Comparison of ENCODE assay signal across 10 cellular contexts in the genomic region with DNA sequence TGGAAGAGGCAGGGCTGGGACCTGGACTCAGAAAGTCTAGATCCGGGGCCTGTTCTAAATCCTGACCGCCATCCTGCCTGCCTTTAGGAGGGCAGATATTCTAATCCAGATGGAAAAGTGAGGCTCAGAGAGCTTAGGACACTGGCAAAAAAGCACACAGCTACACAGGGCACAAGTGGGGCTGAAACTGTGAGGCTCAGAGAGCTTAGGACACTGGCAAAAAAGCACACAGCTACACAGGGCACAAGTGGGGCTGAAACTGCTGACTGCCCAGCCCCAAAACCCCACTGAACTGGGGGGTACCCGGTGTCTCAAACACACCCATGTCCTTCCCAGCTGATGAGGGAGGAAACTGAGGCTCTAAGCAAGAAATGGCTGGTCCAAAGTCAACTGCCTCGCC. TPM values are rescaled to one million over a fixed set of nuclear protein-coding genes. Genes with fewer than 3 reads are reported as not detected.
DNase-seq lines count a peak whose midpoint lies in the region; ATAC-seq and TF ChIP-seq lines count a peak whose summit lies in the region.
"Had no signal": no experiment of that assay in that cellular context is flagged by ENCODE, and none has a peak within 500 bp of the region (broad histone marks: within the 10 kb centered on the region; RNA-seq: fewer than 3 reads in every experiment).

No MANE protein-coding gene starts in this region.

- BruUV-seq in mammary epithelial cell (replicated peaks; lab: Mats Ljungman, UMichigan): no TSS peak

- no peaks in the 10 kb centered on the region for H4K20me1 ChIP-seq in mammary epithelial cell (ENCODE audit: insufficient read depth, low read length)

- CTCF ChIA-PET in mammary epithelial cell (lab: Charles Lee; ENCODE audit: low non-redundant PET) (no interaction called here), WTC11 (lab: Charles Lee) (interaction anchor here (1.3 kb wide), 1 partner anchor 15 kb away, joined by 5 read pairs; no protein-coding TSS in a partner anchor)

- H2AK5ac ChIP-seq in mesenchymal stem cell (ENCODE audit: low read length, severe bottlenecking): peak overlapping the region; percentile 35

- H2BK15ac ChIP-seq in mesenchymal stem cell (ENCODE audit: low read depth, poor library complexity, severe bottlenecking): no peak overlapping the region

- no peak overlapping the region for H3K14ac ChIP-seq in mesenchymal stem cell (ENCODE audit: low read length in 2 of 2)

- H2AFZ ChIP-seq in mammary epithelial cell (ENCODE audit: low read depth, low read length) (no peak overlapping the region), mesenchymal stem cell (ENCODE audit: low read depth, low read length) (no peak overlapping the region)

- H3K79me1 ChIP-seq in mesenchymal stem cell (replicated peaks; ENCODE audit: low read length, poor library complexity, severe bottlenecking): peaks cover 41% of the 10 kb centered on the region

- peak overlapping the region; percentile 98 for H3K9ac ChIP-seq in mammary epithelial cell (ENCODE audit: insufficient read depth, low read length)
- peak overlapping the region; percentile 100 for H3K9ac ChIP-seq in mesenchymal stem cell (ENCODE audit: low read length)

- in situ Hi-C loops in mammary epithelial cell (cut with MboI; ENCODE audit: low sequenced_read_pairs in 2 of 2): no loop called here

- DNase-seq in cardiac muscle cell (ENCODE audit: low read depth in 1 of 2, low spot score in 1 of 2) (no peak), left cardiac atrium (no peak), mammary epithelial cell (no peak), mesenchymal stem cell (no peak), upper lobe of right lung (no peak), COLO829 (ENCODE audit: low spot score) (no peak), WTC11 (ENCODE audit: low spot score) (no peak)

- no peaks in the 10 kb centered on the region for H3K9me3 Mint-ChIP-seq in WTC11

- H3K18ac ChIP-seq in mesenchymal stem cell (ENCODE audit: low read depth in 1 of 2, low read length in 2 of 2): no peak overlapping the region

- WGBS in mammary epithelial cell (ENCODE audit: low coverage, missing lambda C conversion rate): 68% methylated on average over 4 of the region's 4 CpGs
- WGBS in mesenchymal stem cell: 90% methylated on average over 4 of the region's 4 CpGs

- no peak overlapping the region for H4K91ac ChIP-seq in mesenchymal stem cell (ENCODE audit: low read length)

- H3K79me2 ChIP-seq in mammary epithelial cell (ENCODE audit: insufficient read depth, low read length): peaks cover 71% of the 10 kb centered on the region

- H2BK12ac ChIP-seq in mesenchymal stem cell (ENCODE audit: low read length in 2 of 2): no peak overlapping the region

- H3K36me3 ChIP-seq in cardiac muscle cell (peaks cover 3% of the 10 kb centered on the region), mammary epithelial cell (ENCODE audit: insufficient read depth, low read length) (peaks cover 2% of the 10 kb centered on the region), mesenchymal stem cell (ENCODE audit: control insufficient read depth in 1 of 2, insufficient read depth in 2 of 2, low read depth in 1 of 2, low read length in 2 of 2) (peaks cover 46 to 57% of the 10 kb centered on the region in 2 experiments), upper lobe of right lung (peaks cover 15% of the 10 kb centered on the region)

- H3K27me3 ChIP-seq in cardiac muscle cell: no peaks in the 10 kb centered on the region
- H3K27me3 ChIP-seq in mammary epithelial cell (ENCODE audit: insufficient read depth, low read length): no peaks in the 10 kb centered on the region
- H3K27me3 ChIP-seq in mesenchymal stem cell (ENCODE audit: control insufficient read depth in 1 of 2, insufficient read depth in 1 of 2, low read length in 2 of 2): no peaks in the 10 kb centered on the region
- H3K27me3 ChIP-seq in upper lobe of right lung: no peaks in the 10 kb centered on the region

- no peaks in the 10 kb centered on the region for H3K9me3 ChIP-seq in cardiac muscle cell (ENCODE audit: low read depth)
- H3K9me3 ChIP-seq in mammary epithelial cell (replicated peaks; ENCODE audit: insufficient read depth, low read length): no peaks in the 10 kb centered on the region
- no peaks in the 10 kb centered on the region for H3K9me3 ChIP-seq in mesenchymal stem cell (ENCODE audit: control insufficient read depth, low read length)
- no peaks in the 10 kb centered on the region for H3K9me3 ChIP-seq in upper lobe of right lung

- peak overlapping the region; percentile 90 for H3K4me2 ChIP-seq in mammary epithelial cell (ENCODE audit: insufficient read depth, low read depth, low read length)
- H3K4me2 ChIP-seq in mesenchymal stem cell (ENCODE audit: low read length, poor library complexity, severe bottlenecking): peak overlapping the region; percentile 82

- peaks cover 13% of the 10 kb centered on the region for H3K36me3 Mint-ChIP-seq in WTC11

- H3K27me3 Mint-ChIP-seq in WTC11 (ENCODE audit: low read depth): no peaks in the 10 kb centered on the region

- POLR2A ChIA-PET in WTC11 (lab: Charles Lee): no interaction called here

- no peak overlapping the region for H3K4me3 Mint-ChIP-seq in WTC11
- H3K4me3 Mint-ChIP-seq: CD14-positive monocyte had no signal

- H4K8ac ChIP-seq in mesenchymal stem cell (ENCODE audit: low read length): peak overlapping the region; percentile 96

- intact Hi-C loops in left cardiac atrium (cut with DNase I): no loop called here
- intact Hi-C loops in mammary epithelial cell (cut with micrococcal nuclease): loop anchor here (5.0 kb wide), 1 partner anchor 123 kb away; no protein-coding TSS in a partner anchor
- intact Hi-C loops in upper lobe of right lung (cut with DNase I): no loop called here

- TF ChIP-seq CTCF in cardiac muscle cell (IDR thresholded peaks at IDR 0.05; ENCODE audit: low read depth, low read length) (no peak), mammary epithelial cell (conservative IDR thresholded peaks at IDR 0.05 in 1 of 2, IDR thresholded peaks at IDR 0.05 in 1 of 2; ENCODE audit: extremely low read depth in 1 of 2, insufficient read depth in 1 of 2, low read depth in 1 of 2, low read length in 2 of 2) (no peak), upper lobe of right lung (IDR thresholded peaks at IDR 0.05) (no peak), WTC11 (IDR thresholded peaks at IDR 0.05) (no peak)

- H2BK5ac ChIP-seq in mesenchymal stem cell (ENCODE audit: low read depth, low read length, poor library complexity, severe bottlenecking): no peak overlapping the region

- H3K4ac ChIP-seq in mesenchymal stem cell (ENCODE audit: low read depth in 1 of 2, low read length in 2 of 2): peak overlapping the region in 1 of 2 experiments; percentile 47

- dilution Hi-C loops in mammary epithelial cell (cut with HindIII; ENCODE audit: low sequenced_read_pairs): no loop called here

- H3K23ac ChIP-seq in mesenchymal stem cell (ENCODE audit: low read length in 2 of 2): no peak overlapping the region

- H3K4me1 ChIP-seq in cardiac muscle cell (ENCODE audit: low read depth): no peaks in the 10 kb centered on the region
- peaks cover 31% of the 10 kb centered on the region for H3K4me1 ChIP-seq in mammary epithelial cell (ENCODE audit: insufficient read depth, low read length)
- peaks cover 40% of the 10 kb centered on the region for H3K4me1 ChIP-seq in mesenchymal stem cell (ENCODE audit: control insufficient read depth, insufficient read depth, low read depth, low read length)
- H3K4me1 ChIP-seq in upper lobe of right lung: peaks cover 29% of the 10 kb centered on the region

- no peak overlapping the region for H2BK120ac ChIP-seq in mesenchymal stem cell (ENCODE audit: low read depth, low read length)

- ATAC-seq in left cardiac atrium: no peak
- ATAC-seq in upper lobe of right lung: no peak
- no peak for ATAC-seq in GM21723 (IDR thresholded peaks at IDR 0.05; ENCODE audit: unreplicated experiment)
- ATAC-seq in WTC11: no peak
- ATAC-seq: right cardiac atrium had no signal

- H3K4me3 ChIP-seq in cardiac muscle cell (peak overlapping the region; percentile 76), mammary epithelial cell (replicated peaks in 1 of 3; ENCODE audit: insufficient read depth in 1 of 3, low read depth in 2 of 3, low read length in 3 of 3) (peak overlapping the region; percentile 86 to 98 (median 92)), mesenchymal stem cell (ENCODE audit: insufficient read depth in 1 of 2, low read depth in 1 of 2, low read length in 2 of 2) (peak overlapping the region; percentile 92 to 99), upper lobe of right lung (peak overlapping the region; percentile 82)

- H3K27ac ChIP-seq in cardiac muscle cell (peak overlapping the region; percentile 99), mammary epithelial cell (ENCODE audit: insufficient read depth, low read depth, low read length) (peak overlapping the region; percentile 98), mesenchymal stem cell (ENCODE audit: low read length, poor library complexity, severe bottlenecking) (no peak overlapping the region), upper lobe of right lung (peak overlapping the region; percentile 100)

- no peak overlapping the region; the same call in 1 of the 2 replicates for H3K27ac Mint-ChIP-seq in WTC11

- peaks cover 27% of the 10 kb centered on the region for H3K4me1 Mint-ChIP-seq in WTC11

RNA-seq across cellular contexts. Expression of gene AKT1S1, which starts 2.0 kb away (rescaled TPM):
- 27.5 and 36.9 TPM in 2 replicates for total RNA-seq in cardiac muscle cell
- polyA plus RNA-seq in cardiac muscle cell: 45.4 and 66.2 TPM in 2 replicates
- 10 to 100 TPM; 33.5 to 36.6 TPM for total RNA-seq in left cardiac atrium
- total RNA-seq in mammary epithelial cell: 10 to 100 TPM; 12.3 to 68.3 TPM
- polyA plus RNA-seq in mammary epithelial cell: 57.0 TPM
- 35.2 TPM for polyA minus RNA-seq in mammary epithelial cell
- 107 TPM for polyA plus RNA-seq in mesenchymal stem cell (2013, experiment 1 of 2)
- 104 TPM for polyA plus RNA-seq in mesenchymal stem cell (2013, experiment 2 of 2)
- 29.4 TPM for total RNA-seq in upper lobe of right lung
- total RNA-seq in WTC11 (2021): 41.9 to 47.8 TPM (median 46.5 TPM) in 3 replicates

RNA-seq across cellular contexts. Expression of gene TBC1D17, which starts 2.3 kb away (rescaled TPM):
- total RNA-seq in cardiac muscle cell (25.4 and 26.8 TPM in 2 replicates), left cardiac atrium (10 to 100 TPM; 28.3 to 36.0 TPM), mammary epithelial cell (10 to 100 TPM; 13.0 to 32.0 TPM), upper lobe of right lung (57.1 TPM), WTC11 (2021) (44.4 to 52.8 TPM (median 46.7 TPM) in 3 replicates)
- polyA plus RNA-seq in cardiac muscle cell (38.0 and 52.5 TPM in 2 replicates), mammary epithelial cell (23.1 TPM)
- 31.2 TPM for polyA minus RNA-seq in mammary epithelial cell
- 51.0 TPM for polyA plus RNA-seq in mesenchymal stem cell (2013, experiment 1 of 2)
- polyA plus RNA-seq in mesenchymal stem cell (2013, experiment 2 of 2): 50.4 TPM

RNA-seq across cellular contexts. Expression of gene PNKP, which starts 7.8 kb away (rescaled TPM):
- 73.8 and 74.5 TPM in 2 replicates for total RNA-seq in cardiac muscle cell
- 69.7 and 98.4 TPM in 2 replicates for polyA plus RNA-seq in cardiac muscle cell
- total RNA-seq in left cardiac atrium: 10 to 100 TPM; 38.7 to 54.5 TPM
- total RNA-seq in mammary epithelial cell: 10 to 100 TPM; 40.0 to 99.3 TPM
- polyA plus RNA-seq in mammary epithelial cell: 27.7 TPM
- polyA minus RNA-seq in mammary epithelial cell: 39.0 TPM
- 46.8 TPM for polyA plus RNA-seq in mesenchymal stem cell (2013, experiment 1 of 2)
- 44.2 TPM for polyA plus RNA-seq in mesenchymal stem cell (2013, experiment 2 of 2)
- total RNA-seq in upper lobe of right lung: 83.2 TPM
- 133 to 146 TPM (median 142 TPM) in 3 replicates for total RNA-seq in WTC11 (2021)

RNA-seq across cellular contexts. Expression of gene IL4I1, which starts 21.5 kb away (rescaled TPM):
- total RNA-seq in cardiac muscle cell (0.63 TPM in 1 of 2 replicates, not detected in the other), left cardiac atrium (under 1 TPM; 0.34 to 0.38 TPM), mammary epithelial cell (not detected), upper lobe of right lung (1.8 TPM), WTC11 (2021) (0.83 to 1.4 TPM (median 0.99 TPM) in 3 replicates)
- polyA plus RNA-seq in cardiac muscle cell (0.40 TPM in 1 of 2 replicates, not detected in the other), mammary epithelial cell (0.12 TPM)
- not detected for polyA minus RNA-seq in mammary epithelial cell
- polyA plus RNA-seq in mesenchymal stem cell (2013, experiment 1 of 2): 0.36 TPM
- 0.30 TPM for polyA plus RNA-seq in mesenchymal stem cell (2013, experiment 2 of 2)

RNA-seq across cellular contexts. Expression of gene PTOV1, which starts 24.2 kb away (rescaled TPM):
- total RNA-seq in cardiac muscle cell: 290 and 380 TPM in 2 replicates
- polyA plus RNA-seq in cardiac muscle cell: 445 and 583 TPM in 2 replicates
- 100 to 1,000 TPM; 113 to 122 TPM for total RNA-seq in left cardiac atrium
- 10 to 100 TPM; 28.8 to 85.6 TPM for total RNA-seq in mammary epithelial cell
- 57.1 TPM for polyA plus RNA-seq in mammary epithelial cell
- 50.3 TPM for polyA minus RNA-seq in mammary epithelial cell
- 141 TPM for polyA plus RNA-seq in mesenchymal stem cell (2013, experiment 1 of 2)
- 146 TPM for polyA plus RNA-seq in mesenchymal stem cell (2013, experiment 2 of 2)
- 104 TPM for total RNA-seq in upper lobe of right lung
- total RNA-seq in WTC11 (2021): 296 to 316 TPM (median 306 TPM) in 3 replicates
